Comparison of ENCODE assay signal across 1 cellular context in genomic region chr4:56821394-56822263, GRCh38.
TF ChIP-seq lines count a peak whose summit lies in the region.

A gene with protein sequence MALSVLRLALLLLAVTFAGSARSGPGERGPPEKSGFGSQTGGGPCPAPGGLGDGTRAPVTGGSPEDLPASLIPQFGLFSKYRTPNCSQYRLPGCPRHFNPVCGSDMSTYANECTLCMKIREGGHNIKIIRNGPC (minus strand): TSS chr4:56821701. CDS start chr4:56821662, 39 bp downstream.

TF ChIP-seq in HEK293, 187 proteins besides CTCF, POLR2A, EP300 and RAD21 (continued from another document and continues in another):
- TF ChIP-seq ZNF211 (tag by site-specific recombination; IDR thresholded peaks at IDR 0.05; ENCODE audit: low read depth) (no peak), ZNF248 (tag by site-specific recombination; IDR thresholded peaks at IDR 0.05) (no peak), ZNF513 (tag by site-specific recombination; IDR thresholded peaks at IDR 0.05) (no peak), ZNF580 (tag by site-specific recombination; IDR thresholded peaks at IDR 0.05) (no peak), KLF17 (tag by site-specific recombination; IDR thresholded peaks at IDR 0.05) (no peak), ZNF623 (tag by site-specific recombination; IDR thresholded peaks at IDR 0.05) (no peak), TCF7L2 (IDR thresholded peaks at IDR 0.05; ENCODE audit: borderline replicate concordance, low read depth, low read length) (no peak), ZNF555 (tag by site-specific recombination; conservative IDR thresholded peaks at IDR 0.05) (no peak), ZNF10 (tag by site-specific recombination; IDR thresholded peaks at IDR 0.05) (no peak), KLF8 (tag by site-specific recombination; IDR thresholded peaks at IDR 0.05) (no peak), ZNF792 (tag by site-specific recombination; IDR thresholded peaks at IDR 0.05) (no peak), ZNF521 (tag by site-specific recombination; IDR thresholded peaks at IDR 0.05) (no peak), ZNF133 (tag by site-specific recombination; IDR thresholded peaks at IDR 0.05) (no peak), ZNF2 (tag by site-specific recombination; IDR thresholded peaks at IDR 0.05) (no peak; the same call in 1 of the 2 replicates), ZBTB1 (tag by site-specific recombination; IDR thresholded peaks at IDR 0.05) (no peak), ZNF433 (tag by site-specific recombination; IDR thresholded peaks at IDR 0.05; ENCODE audit: low read depth) (no peak), ZNF223 (tag by site-specific recombination; IDR thresholded peaks at IDR 0.05) (no peak), ZNF121 (tag by site-specific recombination; IDR thresholded peaks at IDR 0.05) (no peak), ZBTB48 (tag by site-specific recombination; IDR thresholded peaks at IDR 0.05) (no peak), ZNF362 (tag by site-specific recombination; IDR thresholded peaks at IDR 0.05) (no peak), ZNF626 (tag by site-specific recombination; IDR thresholded peaks at IDR 0.05) (no peak), BCL6B (tag by site-specific recombination; IDR thresholded peaks at IDR 0.05) (no peak), ZXDB (tag by site-specific recombination; IDR thresholded peaks at IDR 0.05) (peak; percentile 88), ZNF843 (tag by site-specific recombination; IDR thresholded peaks at IDR 0.05) (no peak), ZNF202 (tag by site-specific recombination; IDR thresholded peaks at IDR 0.05; ENCODE audit: borderline replicate concordance) (no peak), ZNF311 (tag by site-specific recombination; IDR thresholded peaks at IDR 0.05; ENCODE audit: borderline replicate concordance) (no peak), ZNF214 (tag by site-specific recombination; IDR thresholded peaks at IDR 0.05; ENCODE audit: borderline replicate concordance) (no peak), KLF1 (tag by site-specific recombination; IDR thresholded peaks at IDR 0.05) (no peak), ZNF837 (tag by site-specific recombination; IDR thresholded peaks at IDR 0.05) (no peak), ZNF548 (tag by site-specific recombination; IDR thresholded peaks at IDR 0.05) (no peak), ZNF558 (tag by site-specific recombination; IDR thresholded peaks at IDR 0.05) (no peak), BCL11B (tag by site-specific recombination; IDR thresholded peaks at IDR 0.05; ENCODE audit: low read depth) (no peak), ZNF629 (tag by site-specific recombination; IDR thresholded peaks at IDR 0.05) (no peak), ZNF561 (tag by site-specific recombination; IDR thresholded peaks at IDR 0.05; ENCODE audit: borderline replicate concordance) (no peak), ZNF571 (tag by site-specific recombination; IDR thresholded peaks at IDR 0.05) (no peak), ZNF366 (tag by site-specific recombination; conservative IDR thresholded peaks at IDR 0.05) (peak; percentile 58; the same call in 1 of the 2 replicates), ZNF768 (tag by site-specific recombination; IDR thresholded peaks at IDR 0.05) (no peak), ZNF174 (tag by site-specific recombination; IDR thresholded peaks at IDR 0.05) (no peak)
- TF ChIP-seq, protein P1, sequence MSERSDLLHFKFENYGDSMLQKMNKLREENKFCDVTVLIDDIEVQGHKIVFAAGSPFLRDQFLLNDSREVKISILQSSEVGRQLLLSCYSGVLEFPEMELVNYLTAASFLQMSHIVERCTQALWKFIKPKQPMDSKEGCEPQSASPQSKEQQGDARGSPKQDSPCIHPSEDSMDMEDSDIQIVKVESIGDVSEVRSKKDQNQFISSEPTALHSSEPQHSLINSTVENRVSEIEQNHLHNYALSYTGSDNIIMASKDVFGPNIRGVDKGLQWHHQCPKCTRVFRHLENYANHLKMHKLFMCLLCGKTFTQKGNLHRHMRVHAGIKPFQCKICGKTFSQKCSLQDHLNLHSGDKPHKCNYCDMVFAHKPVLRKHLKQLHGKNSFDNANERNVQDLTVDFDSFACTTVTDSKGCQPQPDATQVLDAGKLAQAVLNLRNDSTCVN (tag by site-specific recombination; optimal IDR thresholded peaks at IDR 0.05) = peak; percentile 78
- TF ChIP-seq, protein P2, sequence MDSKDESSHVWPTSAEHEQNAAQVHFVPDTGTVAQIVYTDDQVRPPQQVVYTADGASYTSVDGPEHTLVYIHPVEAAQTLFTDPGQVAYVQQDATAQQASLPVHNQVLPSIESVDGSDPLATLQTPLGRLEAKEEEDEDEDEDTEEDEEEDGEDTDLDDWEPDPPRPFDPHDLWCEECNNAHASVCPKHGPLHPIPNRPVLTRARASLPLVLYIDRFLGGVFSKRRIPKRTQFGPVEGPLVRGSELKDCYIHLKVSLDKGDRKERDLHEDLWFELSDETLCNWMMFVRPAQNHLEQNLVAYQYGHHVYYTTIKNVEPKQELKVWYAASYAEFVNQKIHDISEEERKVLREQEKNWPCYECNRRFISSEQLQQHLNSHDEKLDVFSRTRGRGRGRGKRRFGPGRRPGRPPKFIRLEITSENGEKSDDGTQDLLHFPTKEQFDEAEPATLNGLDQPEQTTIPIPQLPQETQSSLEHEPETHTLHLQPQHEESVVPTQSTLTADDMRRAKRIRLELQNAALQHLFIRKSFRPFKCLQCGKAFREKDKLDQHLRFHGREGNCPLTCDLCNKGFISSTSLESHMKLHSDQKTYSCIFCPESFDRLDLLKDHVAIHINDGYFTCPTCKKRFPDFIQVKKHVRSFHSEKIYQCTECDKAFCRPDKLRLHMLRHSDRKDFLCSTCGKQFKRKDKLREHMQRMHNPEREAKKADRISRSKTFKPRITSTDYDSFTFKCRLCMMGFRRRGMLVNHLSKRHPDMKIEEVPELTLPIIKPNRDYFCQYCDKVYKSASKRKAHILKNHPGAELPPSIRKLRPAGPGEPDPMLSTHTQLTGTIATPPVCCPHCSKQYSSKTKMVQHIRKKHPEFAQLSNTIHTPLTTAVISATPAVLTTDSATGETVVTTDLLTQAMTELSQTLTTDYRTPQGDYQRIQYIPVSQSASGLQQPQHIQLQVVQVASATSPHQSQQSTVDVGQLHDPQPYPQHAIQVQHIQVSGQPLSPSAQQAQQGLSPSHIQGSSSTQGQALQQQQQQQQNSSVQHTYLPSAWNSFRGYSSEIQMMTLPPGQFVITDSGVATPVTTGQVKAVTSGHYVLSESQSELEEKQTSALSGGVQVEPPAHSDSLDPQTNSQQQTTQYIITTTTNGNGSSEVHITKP (tag by site-specific recombination; IDR thresholded peaks at IDR 0.05) = peak; percentile 94
- TF ChIP-seq, protein P3, sequence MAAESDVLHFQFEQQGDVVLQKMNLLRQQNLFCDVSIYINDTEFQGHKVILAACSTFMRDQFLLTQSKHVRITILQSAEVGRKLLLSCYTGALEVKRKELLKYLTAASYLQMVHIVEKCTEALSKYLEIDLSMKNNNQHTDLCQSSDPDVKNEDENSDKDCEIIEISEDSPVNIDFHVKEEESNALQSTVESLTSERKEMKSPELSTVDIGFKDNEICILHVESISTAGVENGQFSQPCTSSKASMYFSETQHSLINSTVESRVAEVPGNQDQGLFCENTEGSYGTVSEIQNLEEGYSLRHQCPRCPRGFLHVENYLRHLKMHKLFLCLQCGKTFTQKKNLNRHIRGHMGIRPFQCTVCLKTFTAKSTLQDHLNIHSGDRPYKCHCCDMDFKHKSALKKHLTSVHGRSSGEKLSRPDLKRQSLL (tag by site-specific recombination; IDR thresholded peaks at IDR 0.05) = no peak
- TF ChIP-seq, protein P4, sequence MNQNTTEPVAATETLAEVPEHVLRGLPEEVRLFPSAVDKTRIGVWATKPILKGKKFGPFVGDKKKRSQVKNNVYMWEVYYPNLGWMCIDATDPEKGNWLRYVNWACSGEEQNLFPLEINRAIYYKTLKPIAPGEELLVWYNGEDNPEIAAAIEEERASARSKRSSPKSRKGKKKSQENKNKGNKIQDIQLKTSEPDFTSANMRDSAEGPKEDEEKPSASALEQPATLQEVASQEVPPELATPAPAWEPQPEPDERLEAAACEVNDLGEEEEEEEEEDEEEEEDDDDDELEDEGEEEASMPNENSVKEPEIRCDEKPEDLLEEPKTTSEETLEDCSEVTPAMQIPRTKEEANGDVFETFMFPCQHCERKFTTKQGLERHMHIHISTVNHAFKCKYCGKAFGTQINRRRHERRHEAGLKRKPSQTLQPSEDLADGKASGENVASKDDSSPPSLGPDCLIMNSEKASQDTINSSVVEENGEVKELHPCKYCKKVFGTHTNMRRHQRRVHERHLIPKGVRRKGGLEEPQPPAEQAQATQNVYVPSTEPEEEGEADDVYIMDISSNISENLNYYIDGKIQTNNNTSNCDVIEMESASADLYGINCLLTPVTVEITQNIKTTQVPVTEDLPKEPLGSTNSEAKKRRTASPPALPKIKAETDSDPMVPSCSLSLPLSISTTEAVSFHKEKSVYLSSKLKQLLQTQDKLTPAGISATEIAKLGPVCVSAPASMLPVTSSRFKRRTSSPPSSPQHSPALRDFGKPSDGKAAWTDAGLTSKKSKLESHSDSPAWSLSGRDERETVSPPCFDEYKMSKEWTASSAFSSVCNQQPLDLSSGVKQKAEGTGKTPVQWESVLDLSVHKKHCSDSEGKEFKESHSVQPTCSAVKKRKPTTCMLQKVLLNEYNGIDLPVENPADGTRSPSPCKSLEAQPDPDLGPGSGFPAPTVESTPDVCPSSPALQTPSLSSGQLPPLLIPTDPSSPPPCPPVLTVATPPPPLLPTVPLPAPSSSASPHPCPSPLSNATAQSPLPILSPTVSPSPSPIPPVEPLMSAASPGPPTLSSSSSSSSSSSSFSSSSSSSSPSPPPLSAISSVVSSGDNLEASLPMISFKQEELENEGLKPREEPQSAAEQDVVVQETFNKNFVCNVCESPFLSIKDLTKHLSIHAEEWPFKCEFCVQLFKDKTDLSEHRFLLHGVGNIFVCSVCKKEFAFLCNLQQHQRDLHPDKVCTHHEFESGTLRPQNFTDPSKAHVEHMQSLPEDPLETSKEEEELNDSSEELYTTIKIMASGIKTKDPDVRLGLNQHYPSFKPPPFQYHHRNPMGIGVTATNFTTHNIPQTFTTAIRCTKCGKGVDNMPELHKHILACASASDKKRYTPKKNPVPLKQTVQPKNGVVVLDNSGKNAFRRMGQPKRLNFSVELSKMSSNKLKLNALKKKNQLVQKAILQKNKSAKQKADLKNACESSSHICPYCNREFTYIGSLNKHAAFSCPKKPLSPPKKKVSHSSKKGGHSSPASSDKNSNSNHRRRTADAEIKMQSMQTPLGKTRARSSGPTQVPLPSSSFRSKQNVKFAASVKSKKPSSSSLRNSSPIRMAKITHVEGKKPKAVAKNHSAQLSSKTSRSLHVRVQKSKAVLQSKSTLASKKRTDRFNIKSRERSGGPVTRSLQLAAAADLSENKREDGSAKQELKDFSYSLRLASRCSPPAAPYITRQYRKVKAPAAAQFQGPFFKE (tag by site-specific recombination; IDR thresholded peaks at IDR 0.05; ENCODE audit: borderline replicate concordance) = no peak
- TF ChIP-seq, protein P5, sequence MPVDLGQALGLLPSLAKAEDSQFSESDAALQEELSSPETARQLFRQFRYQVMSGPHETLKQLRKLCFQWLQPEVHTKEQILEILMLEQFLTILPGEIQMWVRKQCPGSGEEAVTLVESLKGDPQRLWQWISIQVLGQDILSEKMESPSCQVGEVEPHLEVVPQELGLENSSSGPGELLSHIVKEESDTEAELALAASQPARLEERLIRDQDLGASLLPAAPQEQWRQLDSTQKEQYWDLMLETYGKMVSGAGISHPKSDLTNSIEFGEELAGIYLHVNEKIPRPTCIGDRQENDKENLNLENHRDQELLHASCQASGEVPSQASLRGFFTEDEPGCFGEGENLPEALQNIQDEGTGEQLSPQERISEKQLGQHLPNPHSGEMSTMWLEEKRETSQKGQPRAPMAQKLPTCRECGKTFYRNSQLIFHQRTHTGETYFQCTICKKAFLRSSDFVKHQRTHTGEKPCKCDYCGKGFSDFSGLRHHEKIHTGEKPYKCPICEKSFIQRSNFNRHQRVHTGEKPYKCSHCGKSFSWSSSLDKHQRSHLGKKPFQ (tag by site-specific recombination; IDR thresholded peaks at IDR 0.05) = no peak
